28 cellular contexts compared by ENCODE assay signal in the genomic region with DNA sequence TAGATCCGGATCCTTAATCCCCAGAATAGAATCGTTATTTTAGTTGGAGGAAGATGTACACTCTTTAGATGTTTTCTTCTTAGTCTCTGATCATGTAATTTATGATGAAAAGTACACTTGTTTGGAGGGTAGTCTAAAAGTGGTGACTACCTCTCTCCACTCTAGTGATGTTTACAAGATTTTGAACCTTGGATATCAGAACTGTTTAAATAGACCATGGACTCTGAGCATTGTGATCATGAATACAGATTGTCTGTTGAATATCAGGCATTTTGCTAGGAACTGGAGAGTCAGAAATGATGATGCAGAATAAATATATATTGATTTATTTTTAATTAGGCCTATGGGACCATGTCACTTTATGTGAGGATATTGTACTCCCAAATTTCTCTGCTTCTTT.
"Had no signal": no experiment of that assay in that cellular context is flagged by ENCODE, and none has a peak within 500 bp of the region (broad histone marks: within the 10 kb centered on the region; RNA-seq: fewer than 3 reads in every experiment).

No MANE protein-coding gene starts in this region.

- DNase-seq: naive thymus-derived CD8-positive, alpha-beta T cell; nephron progenitor cell; nucleus accumbens; pancreas; right cardiac atrium; spleen; stimulated activated CD4-positive, alpha-beta T cell treated with anti-CD3 and anti-CD28 coated beads, Interleukin-12 subunit alpha, Interleukin-12 subunit beta, amount 100 ng/mL, for 4 hours; stimulated activated CD4-positive, alpha-beta T cell treated with anti-CD3 and anti-CD28 coated beads, Interleukin-1b, Interleukin-23, amount 100 ng/mL, for 48 hours; stimulated activated CD4-positive, alpha-beta T cell treated with anti-CD3 and anti-CD28 coated beads, Interleukin-4, amount 100 ng/mL, for 1 hour; stimulated activated CD4-positive, alpha-beta T cell treated with anti-CD3 and anti-CD28 coated beads, Interleukin-4, amount 100 ng/mL, for 4 hours; stimulated activated CD8-positive, alpha-beta memory T cell treated with anti-CD3 and anti-CD28 coated beads, Interleukin-4, amount 100 ng/mL, for 48 hours; stimulated activated naive CD4-positive, alpha-beta T cell; stimulated activated naive CD8-positive, alpha-beta T cell treated with anti-CD3 and anti-CD28 coated beads, Interleukin-15, amount 100 ng/mL, for 72 hours; stimulated activated naive CD8-positive, alpha-beta T cell treated with anti-CD3 and anti-CD28 coated beads, Interleukin-15, Interleukin-2, amounts not matched to agents 100 U/mL and 50 U/mL, for 24 hours; substantia nigra; testis; tibial artery; transverse colon; upper lobe of right lung; uterus had no signal

- ATAC-seq: naive thymus-derived CD8-positive, alpha-beta T cell; natural killer cell treated with Interleukin-12 subunit alpha and Interleukin-12 subunit beta and Interleukin-15 and Interleukin-18, amount 100 ng/mL, for 72 hours; pancreas; right cardiac atrium; sciatic nerve; stimulated activated memory B cell treated with anti-CD40 and anti-IgM and Interleukin-4, amounts not matched to agents 10 μg/mL and 1 μg/mL and 100 μg/mL, for 72 hours; stimulated activated naive CD8-positive, alpha-beta T cell treated with anti-CD3 and anti-CD28 coated beads, Interleukin-15, amount 100 ng/mL, for 72 hours; stimulated activated naive CD8-positive, alpha-beta T cell treated with anti-CD3 and anti-CD28 coated beads, Interleukin-15, Interleukin-2, amounts not matched to agents 100 U/mL and 50 U/mL, for 24 hours; upper lobe of right lung had no signal

- H3K27me3 ChIP-seq: neutrophil, spleen, suprapubic skin, testis, tibial artery, transverse colon, upper lobe of right lung, uterus had no signal

- H3K4me3 ChIP-seq: pancreas, prostate gland, skin epidermis, smooth muscle cell, spleen, suprapubic skin, testis, tibial artery, transverse colon, upper lobe of right lung, uterus had no signal

- H3K9me3 ChIP-seq: neutrophil, pancreas, prostate gland, spleen, suprapubic skin, testis, tibial artery, transverse colon, upper lobe of right lung, uterus had no signal

- H3K4me1 ChIP-seq: pancreas, prostate gland, spleen, suprapubic skin, testis, tibial artery, transverse colon, upper lobe of right lung, uterus had no signal

- H3K4me2 ChIP-seq: smooth muscle cell had no signal

- H3K36me3 ChIP-seq: neutrophil, pancreas, prostate gland, spleen, suprapubic skin, tibial artery, transverse colon, upper lobe of right lung, uterus had no signal

- H3K27ac ChIP-seq: neutrophil, pancreas, prostate gland, skin epidermis, spleen, suprapubic skin, testis, tibial artery, transverse colon, upper lobe of right lung, uterus had no signal
